9 cellular contexts compared by ENCODE assay signal in genomic region chr16:11612110-11612981, GRCh38. TPM values are rescaled to one million over a fixed set of nuclear protein-coding genes. Genes with fewer than 3 reads are reported as not detected.
DNase-seq lines count a peak whose midpoint lies in the region; ATAC-seq and TF ChIP-seq lines count a peak whose summit lies in the region.
"Had no signal": no experiment of that assay in that cellular context is flagged by ENCODE, and none has a peak within 500 bp of the region (broad histone marks: within the 10 kb centered on the region; RNA-seq: fewer than 3 reads in every experiment).

No MANE protein-coding gene starts in this region.

- H3K27me3 Mint-ChIP-seq in activated B cell treated with CpG ODN at 0.5 μM for 24 hours = no peaks in the 10 kb centered on the region

- TF ChIP-seq POLR2A in transverse colon (IDR thresholded peaks at IDR 0.05) = peak; percentile 24

- POLR2A ChIA-PET in activated B cell treated with CpG ODN at 0.5 μM for 24 hours (lab: Charles Lee) (interaction anchor here (1.2 to 1.6 kb wide), 4 partner anchors 9 to 77 kb away, joined by 3 to 5 read pairs (median 4); partner anchors contain the start of gene LITAF), PC-3 (lab: Charles Lee; ENCODE audit: unreplicated experiment) (no interaction called here)

- no TSS peak for BruUV-seq in PC-3 (replicated peaks; lab: Mats Ljungman, UMichigan)

- H3K4me1 Mint-ChIP-seq in activated B cell treated with CpG ODN at 0.5 μM for 24 hours = peaks cover 38% of the 10 kb centered on the region

- no peak overlapping the region for H3K9ac ChIP-seq in PC-3 (ENCODE audit: low read length)

- H3K27ac Mint-ChIP-seq in activated B cell treated with CpG ODN at 0.5 μM for 24 hours = no peak overlapping the region

- no peaks in the 10 kb centered on the region for H3K27me3 ChIP-seq in transverse colon
- H3K27me3 ChIP-seq in PC-3 (ENCODE audit: low read length) = no peaks in the 10 kb centered on the region

- H2AFZ ChIP-seq in PC-3 (ENCODE audit: low read length) = no peak overlapping the region

- H3K36me3 ChIP-seq in transverse colon (no peaks in the 10 kb centered on the region), PC-3 (ENCODE audit: low read depth, low read length) (no peaks in the 10 kb centered on the region)

- TF ChIP-seq CTCF in activated B cell treated with CpG ODN at 0.5 μM for 24 hours (IDR thresholded peaks at IDR 0.05) (no peak), transverse colon (IDR thresholded peaks at IDR 0.05) (no peak), PC-3 (conservative IDR thresholded peaks at IDR 0.05; ENCODE audit: low read depth, low read length) (no peak)

- no peak for TF ChIP-seq EP300 in transverse colon (IDR thresholded peaks at IDR 0.05; ENCODE audit: low read depth)

- peak; percentile 86 for DNase-seq in LoVo (ENCODE audit: low spot score)
- no peak for DNase-seq in activated B cell treated with CpG ODN at 0.5 μM for 24 hours
- peak; percentile 63 for DNase-seq in kidney glomerular epithelial cell (lab: John Stamatoyannopoulos, UW)
- DNase-seq in transverse colon = peak; percentile 86
- no peak for DNase-seq in activated CD4-positive, alpha-beta T cell treated with anti-CD3 and anti-CD28 coated beads, Interleukin-2, amount 50 U/mL, for 4 hours
- DNase-seq in cortex of kidney (lab: John Stamatoyannopoulos, UW) = no peak
- no peak for DNase-seq in GOT3 (lab: John Stamatoyannopoulos, UW)
- no peak for DNase-seq in PC-3
- DNase-seq: activated naive CD4-positive, alpha-beta T cell treated with anti-CD3 and anti-CD28 coated beads, Interleukin-2, amount 50 U/mL, for 16 hours had no signal

- CTCF ChIA-PET in activated B cell treated with CpG ODN at 0.5 μM for 24 hours (lab: Charles Lee) (interaction anchor here (0.9 kb wide), 1 partner anchor 26 kb away, joined by 3 read pairs; the partner anchor contains the start of gene LITAF), PC-3 (lab: Charles Lee) (no interaction called here)

- intact Hi-C loops in activated B cell treated with CpG ODN at 0.5 μM for 24 hours (cut with micrococcal nuclease) (loop anchor here (2.0 kb wide), 2 partner anchors 14 to 16 kb away; no protein-coding TSS in a partner anchor), transverse colon (cut with DNase I; ENCODE audit: low total_unique reads) (no loop called here), PC-3 (cut with micrococcal nuclease) (no loop called here)

- ATAC-seq in activated B cell treated with CpG ODN at 0.5 μM for 24 hours (ENCODE audit: low read depth) = no peak
- ATAC-seq in PC-3 = no peak

- no peaks in the 10 kb centered on the region for H3F3A ChIP-seq in PC-3 (ENCODE audit: low read length, unreplicated experiment)

- H3K4me1 ChIP-seq in transverse colon = peaks cover 9 to 36% (median 19%) of the 10 kb centered on the region in 4 donors
- H3K4me1 ChIP-seq in PC-3 (ENCODE audit: insufficient read depth, low read length) = no peaks in the 10 kb centered on the region

- H3K36me3 Mint-ChIP-seq in activated B cell treated with CpG ODN at 0.5 μM for 24 hours (ENCODE audit: low read depth) = no peaks in the 10 kb centered on the region

- no peaks in the 10 kb centered on the region for H3K9me3 Mint-ChIP-seq in activated B cell treated with CpG ODN at 0.5 μM for 24 hours

- no peaks in the 10 kb centered on the region for H3K79me2 ChIP-seq in PC-3 (ENCODE audit: low read length)

- 47% methylated on average over 19 of the region's 19 CpGs; no CpG with 5 or more reads in 1 of the 2 donors for WGBS in transverse colon (ENCODE audit: low coverage in 1 of 2), 2 donors

- H3K4me3 Mint-ChIP-seq in activated B cell treated with CpG ODN at 0.5 μM for 24 hours = peak overlapping the region; percentile 60

- H3K27ac ChIP-seq in transverse colon (peak overlapping the region; percentile 65 to 80 (median 74)), PC-3 (ENCODE audit: low read length) (no peak overlapping the region)

- H3K4me3 ChIP-seq in transverse colon (no peak overlapping the region), PC-3 (ENCODE audit: low read length) (no peak overlapping the region)

- H4K20me1 ChIP-seq in PC-3 (ENCODE audit: low read length) = no peaks in the 10 kb centered on the region

- H3K9me3 ChIP-seq in transverse colon (no peaks in the 10 kb centered on the region), PC-3 (ENCODE audit: low read length) (no peaks in the 10 kb centered on the region)

- in situ Hi-C loops in transverse colon (cut with MboI; ENCODE audit: low pct_ligation_motif_present in 1 of 4, low pct_unique_long_range_greater_than_20kb in 1 of 4, low sequenced_read_pairs in 3 of 4) = no loop called here

- no peaks in the 10 kb centered on the region for H3K9me2 ChIP-seq in PC-3 (replicated peaks; ENCODE audit: low read length)

- no peak overlapping the region for H3K4me2 ChIP-seq in PC-3 (ENCODE audit: low read length)

RNA-seq across cellular contexts. Expression of gene LITAF, which starts 25.6 kb away (rescaled TPM):
- total RNA-seq in activated B cell treated with CpG ODN at 0.5 μM for 24 hours (124 and 126 TPM in 2 replicates), transverse colon (100 to 1,000 TPM in 2 of 4 donors, 10 to 100 TPM in 2; 32.8 to 193 (median 101) TPM), PC-3 (2014; rRNA removed) (12.8 and 13.1 TPM in 2 replicates)

RNA-seq across cellular contexts. Expression of gene SNN, which starts 55.9 kb away (rescaled TPM):
- 31.9 and 32.1 TPM in 2 replicates for total RNA-seq in activated B cell treated with CpG ODN at 0.5 μM for 24 hours
- total RNA-seq in transverse colon = 10 to 100 TPM in 2 of 4 donors, 1 to 10 TPM in 2; 4.9 to 12.3 (median 8.6) TPM
- total RNA-seq in PC-3 (2014; rRNA removed) = 4.3 and 5.4 TPM in 2 replicates

Comparison
In these comparisons a context has a peak if more than half of its experiments do, and no peak if none do; other contexts are left out.
1. DNase-seq: peak in LoVo (single experiment), kidney glomerular epithelial cell (single experiment) and transverse colon (single experiment); none in activated B cell treated with CpG ODN at 0.5 μM for 24 hours (single experiment), activated CD4-positive, alpha-beta T cell treated with anti-CD3 and anti-CD28 coated beads, Interleukin-2, amount 50 U/mL, for 4 hours (0 of 2), cortex of kidney (single experiment), GOT3 (single experiment) and PC-3 (single experiment).